Comparison of ENCODE assay signal across 1 cellular context in the genomic region with DNA sequence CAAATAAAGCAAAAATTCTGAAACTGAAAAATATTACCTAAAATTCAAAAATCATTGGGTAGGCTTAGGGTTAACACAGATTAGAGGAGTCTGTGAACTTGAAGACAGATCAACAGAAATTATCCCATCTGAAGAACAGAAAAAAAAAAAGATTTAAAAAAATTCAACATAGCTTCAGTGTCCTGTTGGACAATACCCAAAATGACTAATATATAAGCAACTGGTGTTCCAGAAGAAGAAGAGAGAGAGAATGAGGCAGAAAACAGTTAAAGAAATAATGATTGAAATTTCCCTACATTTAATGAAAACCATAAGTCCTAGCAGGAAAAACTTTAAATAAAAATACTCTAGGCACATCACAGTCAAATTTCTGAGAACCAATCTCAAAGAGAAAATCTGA.
TF ChIP-seq lines count a peak whose summit lies in the region.

No MANE protein-coding gene starts in this region.

TF ChIP-seq in IMR-90, 13 proteins besides CTCF, POLR2A, EP300 and RAD21:
- no peak for TF ChIP-seq CHD1 (IDR thresholded peaks at IDR 0.05; ENCODE audit: low read depth, low read length)
- TF ChIP-seq RFX5 (IDR thresholded peaks at IDR 0.05; ENCODE audit: low read depth, low read length): no peak
- TF ChIP-seq MAFK (IDR thresholded peaks at IDR 0.05; ENCODE audit: low read depth, low read length): no peak
- TF ChIP-seq, protein P1, sequence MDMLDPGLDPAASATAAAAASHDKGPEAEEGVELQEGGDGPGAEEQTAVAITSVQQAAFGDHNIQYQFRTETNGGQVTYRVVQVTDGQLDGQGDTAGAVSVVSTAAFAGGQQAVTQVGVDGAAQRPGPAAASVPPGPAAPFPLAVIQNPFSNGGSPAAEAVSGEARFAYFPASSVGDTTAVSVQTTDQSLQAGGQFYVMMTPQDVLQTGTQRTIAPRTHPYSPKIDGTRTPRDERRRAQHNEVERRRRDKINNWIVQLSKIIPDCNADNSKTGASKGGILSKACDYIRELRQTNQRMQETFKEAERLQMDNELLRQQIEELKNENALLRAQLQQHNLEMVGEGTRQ (IDR thresholded peaks at IDR 0.05; ENCODE audit: low read depth, low read length): no peak
